ENCODE assay signal across 11 cellular contexts in genomic region chr2:101753207-101753616, GRCh38. TPM values are rescaled to one million over a fixed set of nuclear protein-coding genes. Genes with fewer than 3 reads are reported as not detected.
A peak's percentile ranks its signal among the peaks of the same experiment; 100 is the strongest.
DNase-seq lines count a peak whose midpoint lies in the region; ATAC-seq, FAIRE-seq and TF ChIP-seq lines count a peak whose summit lies in the region.
"Had no signal": no experiment of that assay in that cellular context is flagged by ENCODE, and none has a peak within 500 bp of the region (broad histone marks: within the 10 kb centered on the region; RNA-seq: fewer than 3 reads in every experiment).

No MANE protein-coding gene starts in this region.

- H3K4me1 ChIP-seq in HAP-1 = peaks cover 36% of the 10 kb centered on the region

- DNase-seq in HAP-1 (ENCODE audit: low spot score in 2 of 2) (peak; percentile 54 to 88), T-cell (no peak), foreskin melanocyte (peak; percentile 83), D721Med (ENCODE audit: insufficient read length, low spot score) (no peak), H54 (ENCODE audit: insufficient read length, low spot score) (no peak)
- DNase-seq: NCI-H524 treated with DMSO at 0.1 percent for 48 hours had no signal

- FAIRE-seq in D721Med (lab: Jason Lieb, UNC) (no peak), H54 (lab: Jason Lieb, UNC) (no peak)
- FAIRE-seq: H1 had no signal

- POLR2A ChIA-PET in T-cell (lab: Charles Lee) = interaction anchor here (0.7 to 0.8 kb wide), 3 partner anchors 17 to 62 kb away, joined by 5 to 6 read pairs (median 5); no protein-coding TSS in a partner anchor

- H3K36me3 Mint-ChIP-seq in T-cell = peaks cover 5% of the 10 kb centered on the region
- H3K36me3 Mint-ChIP-seq in stimulated activated memory B cell treated with anti-CD40 and anti-IgM and Interleukin-4, amounts not matched to agents 10 μg/mL and 1 μg/mL and 100 μg/mL, for 72 hours = peaks cover 4% of the 10 kb centered on the region

- no peaks in the 10 kb centered on the region for H3K27me3 ChIP-seq in HAP-1 (ENCODE audit: low read depth)

- H3K4me3 ChIP-seq in HAP-1 = no peak overlapping the region

- no peaks in the 10 kb centered on the region for H3K27me3 Mint-ChIP-seq in T-cell
- no peaks in the 10 kb centered on the region for H3K27me3 Mint-ChIP-seq in stimulated activated memory B cell treated with anti-CD40 and anti-IgM and Interleukin-4, amounts not matched to agents 10 μg/mL and 1 μg/mL and 100 μg/mL, for 72 hours

- H3K9me3 ChIP-seq in HAP-1 = no peaks in the 10 kb centered on the region; the same call in 1 of the 2 replicates

- CTCF ChIA-PET in T-cell (lab: Charles Lee) = interaction anchor here (0.6 to 0.9 kb wide), 4 partner anchors 17 to 418 kb away, joined by 3 to 4 read pairs (median 3); no protein-coding TSS in a partner anchor

- H3K4me1 Mint-ChIP-seq in T-cell = peaks cover 78 to 79% (median 78%) of the 10 kb centered on the region in 3 donors
- peaks cover 81% of the 10 kb centered on the region for H3K4me1 Mint-ChIP-seq in stimulated activated memory B cell treated with anti-CD40 and anti-IgM and Interleukin-4, amounts not matched to agents 10 μg/mL and 1 μg/mL and 100 μg/mL, for 72 hours

- in situ Hi-C loops in HAP-1 (cut with MboI; ENCODE audit: low sequenced_read_pairs) = no loop called here

- H3K36me3 ChIP-seq in HAP-1 (replicated peaks) = no peaks in the 10 kb centered on the region

- H3K27ac Mint-ChIP-seq in T-cell = peak overlapping the region; percentile 30 to 66
- H3K27ac Mint-ChIP-seq in stimulated activated memory B cell treated with anti-CD40 and anti-IgM and Interleukin-4, amounts not matched to agents 10 μg/mL and 1 μg/mL and 100 μg/mL, for 72 hours = peak overlapping the region; percentile 72

- peak overlapping the region in 1 of 3 donors; percentile 9 for H3K4me3 Mint-ChIP-seq in T-cell
- H3K4me3 Mint-ChIP-seq in stimulated activated memory B cell treated with anti-CD40 and anti-IgM and Interleukin-4, amounts not matched to agents 10 μg/mL and 1 μg/mL and 100 μg/mL, for 72 hours = peak overlapping the region; percentile 43
- H3K4me3 Mint-ChIP-seq: T-helper 1 cell treated with Interleukin-12 subunit alpha and Interleukin-12 subunit beta and Interleukin-4 antibody, amounts not matched to agents 30 μg/mL and 1 μg/mL, for 36 hours had no signal

- H3K9me3 Mint-ChIP-seq in T-cell = no peaks in the 10 kb centered on the region
- no peaks in the 10 kb centered on the region for H3K9me3 Mint-ChIP-seq in stimulated activated memory B cell treated with anti-CD40 and anti-IgM and Interleukin-4, amounts not matched to agents 10 μg/mL and 1 μg/mL and 100 μg/mL, for 72 hours
- H3K9me3 Mint-ChIP-seq: T-helper 1 cell treated with Interleukin-12 subunit alpha and Interleukin-12 subunit beta and Interleukin-4 antibody, amounts not matched to agents 30 μg/mL and 1 μg/mL, for 36 hours had no signal

- ATAC-seq in T-cell (replicated peaks in 1 of 4) (no peak), HG03521 (IDR thresholded peaks at IDR 0.05; ENCODE audit: unreplicated experiment) (no peak), HG03354 (IDR thresholded peaks at IDR 0.05; ENCODE audit: poor library complexity, severe bottlenecking, unreplicated experiment) (no peak)
- no peak for ATAC-seq in stimulated activated memory B cell treated with anti-CD40 and anti-IgM and Interleukin-4, amounts not matched to agents 10 μg/mL and 1 μg/mL and 100 μg/mL, for 72 hours

- no peak for TF ChIP-seq CTCF in D721Med (IDR thresholded peaks at IDR 0.05; ENCODE audit: insufficient read depth, missing control alignments)

- no peak for TF ChIP-seq POLR2A in H54 (IDR thresholded peaks at IDR 0.05; ENCODE audit: low read depth, low read length)

RNA-seq across cellular contexts. Expression of gene MAP4K4, which starts 55.7 kb away (rescaled TPM):
- 100 to 1,000 TPM in 2 of 5 donors, 10 to 100 TPM in 3; 84.2 to 148 (median 93.2) TPM for total RNA-seq in T-cell

Comparison
In these comparisons a context has a peak if more than half of its experiments do, and no peak if none do; other contexts are left out.
1. DNase-seq: peak in HAP-1 (2 of 2) and foreskin melanocyte (single experiment); none in T-cell (0 of 34), D721Med (single experiment) and H54 (single experiment).